In genomic region chr12:119544780-119545625, GRCh38 we compare ENCODE assay signal across 8 cellular contexts. TPM values are rescaled to one million over a fixed set of nuclear protein-coding genes. Genes with fewer than 3 reads are reported as not detected.
A peak's percentile ranks its signal among the peaks of the same experiment; 100 is the strongest.
DNase-seq lines count a peak whose midpoint lies in the region; ATAC-seq, FAIRE-seq and TF ChIP-seq lines count a peak whose summit lies in the region.

No MANE protein-coding gene starts in this region.

- WGBS in right cardiac atrium, result 48% methylated on average over 9 of the region's 9 CpGs
- 43 to 49% methylated on average over 9 of the region's 9 CpGs for WGBS in sigmoid colon, 2 donors

- TF ChIP-seq CTCF in AG10803 (conservative IDR thresholded peaks at IDR 0.05; ENCODE audit: low read length) (peak; percentile 93), sigmoid colon (IDR thresholded peaks at IDR 0.05) (peak; percentile 57 to 86 (median 78))

- H3K4me3 ChIP-seq in AG10803 (ENCODE audit: low read length) (no peak overlapping the region), right cardiac atrium (ENCODE audit: low read length) (no peak overlapping the region), sigmoid colon (no peak overlapping the region)

- FAIRE-seq in GM19239 (lab: Jason Lieb, UNC), result peak; percentile 84

- H3K9me3 ChIP-seq in right cardiac atrium (ENCODE audit: control insufficient read depth, low read length) (no peaks in the 10 kb centered on the region), sigmoid colon (no peaks in the 10 kb centered on the region)

- H3K27ac ChIP-seq in right cardiac atrium (ENCODE audit: low read length) (no peak overlapping the region), sigmoid colon (no peak overlapping the region)

- TF ChIP-seq POLR2A in sigmoid colon (IDR thresholded peaks at IDR 0.05), result no peak

- no peaks in the 10 kb centered on the region for H3K36me3 ChIP-seq in sigmoid colon

- ATAC-seq in right cardiac atrium, result peak; percentile 62 to 80
- ATAC-seq in HG03565 (IDR thresholded peaks at IDR 0.05; ENCODE audit: unreplicated experiment), result no peak

- H3K27me3 ChIP-seq in right cardiac atrium (ENCODE audit: control insufficient read depth, insufficient read depth) (no peaks in the 10 kb centered on the region), sigmoid colon (peaks cover 0 to 9% (median 0%) of the 10 kb centered on the region in 3 donors)

- intact Hi-C loops in right cardiac atrium (cut with DNase I), result loop anchor here in 3 of 4 donors (2.0 to 5.0 kb wide), 3 partner anchors 98 to 103 kb away; no protein-coding TSS in a partner anchor
- intact Hi-C loops in sigmoid colon (cut with DNase I), result loop anchor here (1.0 to 10.0 kb wide), 4 partner anchors 130 to 1140 kb away; no protein-coding TSS in a partner anchor

- peak; percentile 77 for DNase-seq in AG10803 (ENCODE audit: low read depth)
- DNase-seq in GM19239 (ENCODE audit: insufficient read length, low spot score), result peak; percentile 57
- peak; percentile 52 for DNase-seq in NCI-H1092 treated with DMSO at 0.1 percent for 48 hours (lab: John Stamatoyannopoulos, UW)
- DNase-seq in SW480 (ENCODE audit: low spot score), result peak; percentile 31
- DNase-seq in amygdala (lab: John Stamatoyannopoulos, UW), result peak in 47 of 56 donors; percentile 1 to 82 (median 18)
- DNase-seq in right cardiac atrium, result peak; percentile 62 to 83 (median 63)
- peak; percentile 72 for DNase-seq in sigmoid colon

- H3K4me1 ChIP-seq in right cardiac atrium (ENCODE audit: control insufficient read depth, insufficient read depth, low read length), result no peaks in the 10 kb centered on the region
- H3K4me1 ChIP-seq in sigmoid colon, result no peaks in the 10 kb centered on the region

- no peak for TF ChIP-seq EP300 in sigmoid colon (IDR thresholded peaks at IDR 0.05)

RNA-seq across cellular contexts. Expression of gene TMEM233, which starts 48.6 kb away (rescaled TPM):
- total RNA-seq in right cardiac atrium, result under 1 TPM; 0.31 to 0.97 (median 0.67) TPM
- polyA plus RNA-seq in right cardiac atrium, result 0.52 TPM
- not detected for total RNA-seq in sigmoid colon
- under 1 TPM in 1 of 3 donors, not detected in 2; 0.10 TPM for polyA plus RNA-seq in sigmoid colon

Comparison
In these comparisons a context has a peak if more than half of its experiments do, and no peak if none do; other contexts are left out.
1. DNase-seq: peak in every context shown above with its lines; median percentile 77 in AG10803; 72 in sigmoid colon; 63 in right cardiac atrium; 57 in GM19239; 52 in NCI-H1092 treated with DMSO at 0.1 percent for 48 hours; 31 in SW480; 18 in amygdala.